8 cellular contexts compared by ENCODE assay signal in the genomic region with DNA sequence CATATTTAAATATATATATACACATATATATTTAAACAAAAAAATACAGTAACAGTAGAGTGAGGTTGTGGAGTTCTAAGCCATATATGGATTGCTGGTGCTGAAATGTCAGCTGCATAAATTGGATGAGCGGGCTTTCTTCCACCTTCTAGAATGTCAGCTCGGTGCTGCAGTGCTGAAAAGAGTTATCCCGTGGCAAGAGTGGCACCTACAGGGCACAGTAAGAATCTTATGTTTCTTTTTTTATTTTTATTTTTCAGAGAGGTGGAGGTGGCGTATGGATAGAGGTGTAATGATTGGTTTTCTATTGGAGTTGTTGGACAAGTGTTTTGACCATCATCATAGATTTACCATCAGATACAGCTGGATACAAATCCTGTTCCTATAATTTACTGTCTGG.
DNase-seq lines count a peak whose midpoint lies in the region; ATAC-seq and TF ChIP-seq lines count a peak whose summit lies in the region.

No MANE protein-coding gene starts in this region.

- no peaks in the 10 kb centered on the region for H3K27me3 Mint-ChIP-seq in activated CD4-positive, alpha-beta T cell treated with anti-CD3 and anti-CD28 coated beads for 36 hours

- no peaks in the 10 kb centered on the region for H3K9me3 Mint-ChIP-seq in activated CD4-positive, alpha-beta T cell treated with anti-CD3 and anti-CD28 coated beads for 36 hours (ENCODE audit: low read depth)

- peak; percentile 29 for DNase-seq in activated CD4-positive, alpha-beta T cell treated with anti-CD3 and anti-CD28 coated beads for 36 hours
- DNase-seq in activated CD4-positive, alpha-beta T cell treated with anti-CD3 and anti-CD28 coated beads, Interleukin-2, amount 50 U/mL, for 4 hours, result no peak
- DNase-seq in NB4 (ENCODE audit: low read depth) (peak; percentile 54), foreskin fibroblast (peak; percentile 26 to 76), omental fat pad (ENCODE audit: low spot score) (no peak)

- no peak for ATAC-seq in activated CD4-positive, alpha-beta T cell treated with anti-CD3 and anti-CD28 coated beads for 36 hours
- ATAC-seq in SK-N-SH treated with all-trans-retinoic acid at 6 μM for 48 hours, result peak; percentile 75
- peak; percentile 71 for ATAC-seq in omental fat pad (ENCODE audit: low FRiP score)
- no peak for ATAC-seq in HG03571 (IDR thresholded peaks at IDR 0.05; ENCODE audit: unreplicated experiment)
- ATAC-seq in HG02840 (IDR thresholded peaks at IDR 0.05; ENCODE audit: low FRiP score, unreplicated experiment), result no peak

- no peak overlapping the region for H3K4me3 Mint-ChIP-seq in activated CD4-positive, alpha-beta T cell treated with anti-CD3 and anti-CD28 coated beads for 36 hours

- intact Hi-C loops in activated CD4-positive, alpha-beta T cell treated with anti-CD3 and anti-CD28 coated beads for 36 hours (cut with DNase I, micrococcal nuclease), result loop anchor here (1.0 kb wide), 2 partner anchors 159 to 175 kb away; no protein-coding TSS in a partner anchor

- POLR2A ChIA-PET in activated CD4-positive, alpha-beta T cell treated with anti-CD3 and anti-CD28 coated beads for 36 hours (lab: Charles Lee), result no interaction called here

- H3K36me3 Mint-ChIP-seq in activated CD4-positive, alpha-beta T cell treated with anti-CD3 and anti-CD28 coated beads for 36 hours (ENCODE audit: low read depth), result no peaks in the 10 kb centered on the region

- H3K4me3 ChIP-seq in NB4 (ENCODE audit: low read depth, low read length) (no peak overlapping the region), foreskin fibroblast (ENCODE audit: low read depth in 1 of 2, low read length in 2 of 2) (no peak overlapping the region)

- TF ChIP-seq POLR2A in NB4 (IDR thresholded peaks at IDR 0.05; ENCODE audit: extremely low read depth, insufficient read length), result no peak

- H3K27ac Mint-ChIP-seq in activated CD4-positive, alpha-beta T cell treated with anti-CD3 and anti-CD28 coated beads for 36 hours, result no peak overlapping the region

- peaks cover 3% of the 10 kb centered on the region for H3K4me1 Mint-ChIP-seq in activated CD4-positive, alpha-beta T cell treated with anti-CD3 and anti-CD28 coated beads for 36 hours

- TF ChIP-seq CTCF in NB4 (IDR thresholded peaks at IDR 0.05; ENCODE audit: low read depth, low read length) (peak; percentile 29), foreskin fibroblast (IDR thresholded peaks at IDR 0.05; ENCODE audit: low read depth, low read length) (peak; percentile 26), omental fat pad (IDR thresholded peaks at IDR 0.05) (peak in 1 of 3 donors; percentile 14)

- CTCF ChIA-PET in activated CD4-positive, alpha-beta T cell treated with anti-CD3 and anti-CD28 coated beads for 36 hours (lab: Charles Lee), result interaction anchor here (0.6 to 7.0 kb wide), 10 partner anchors 19 to 1057 kb away, joined by 3 to 36 read pairs (median 4); no protein-coding TSS in a partner anchor

TF ChIP-seq in SK-N-SH treated with all-trans-retinoic acid at 6 μM for 48 hours, 23 proteins besides CTCF, POLR2A, EP300 and RAD21:
- TF ChIP-seq ZC3H10 (CRISPR knock-in tag; IDR thresholded peaks at IDR 0.05) (no peak), ZFP30 (CRISPR knock-in tag; IDR thresholded peaks at IDR 0.05) (no peak), ZNF565 (CRISPR knock-in tag; conservative IDR thresholded peaks at IDR 0.05; ENCODE audit: low read depth) (no peak), ESRRG (CRISPR knock-in tag; IDR thresholded peaks at IDR 0.05) (no peak), RARB (CRISPR knock-in tag; IDR thresholded peaks at IDR 0.05) (no peak), OSR1 (CRISPR knock-in tag; IDR thresholded peaks at IDR 0.05) (no peak), PPARA (CRISPR knock-in tag; IDR thresholded peaks at IDR 0.05; ENCODE audit: borderline replicate concordance) (no peak)
- TF ChIP-seq, protein P1, sequence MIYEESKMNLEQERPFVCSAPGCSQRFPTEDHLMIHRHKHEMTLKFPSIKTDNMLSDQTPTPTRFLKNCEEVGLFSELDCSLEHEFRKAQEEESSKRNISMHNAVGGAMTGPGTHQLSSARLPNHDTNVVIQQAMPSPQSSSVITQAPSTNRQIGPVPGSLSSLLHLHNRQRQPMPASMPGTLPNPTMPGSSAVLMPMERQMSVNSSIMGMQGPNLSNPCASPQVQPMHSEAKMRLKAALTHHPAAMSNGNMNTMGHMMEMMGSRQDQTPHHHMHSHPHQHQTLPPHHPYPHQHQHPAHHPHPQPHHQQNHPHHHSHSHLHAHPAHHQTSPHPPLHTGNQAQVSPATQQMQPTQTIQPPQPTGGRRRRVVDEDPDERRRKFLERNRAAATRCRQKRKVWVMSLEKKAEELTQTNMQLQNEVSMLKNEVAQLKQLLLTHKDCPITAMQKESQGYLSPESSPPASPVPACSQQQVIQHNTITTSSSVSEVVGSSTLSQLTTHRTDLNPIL (CRISPR knock-in tag; IDR thresholded peaks at IDR 0.05; ENCODE audit: low read depth), result no peak
- TF ChIP-seq, protein P2, sequence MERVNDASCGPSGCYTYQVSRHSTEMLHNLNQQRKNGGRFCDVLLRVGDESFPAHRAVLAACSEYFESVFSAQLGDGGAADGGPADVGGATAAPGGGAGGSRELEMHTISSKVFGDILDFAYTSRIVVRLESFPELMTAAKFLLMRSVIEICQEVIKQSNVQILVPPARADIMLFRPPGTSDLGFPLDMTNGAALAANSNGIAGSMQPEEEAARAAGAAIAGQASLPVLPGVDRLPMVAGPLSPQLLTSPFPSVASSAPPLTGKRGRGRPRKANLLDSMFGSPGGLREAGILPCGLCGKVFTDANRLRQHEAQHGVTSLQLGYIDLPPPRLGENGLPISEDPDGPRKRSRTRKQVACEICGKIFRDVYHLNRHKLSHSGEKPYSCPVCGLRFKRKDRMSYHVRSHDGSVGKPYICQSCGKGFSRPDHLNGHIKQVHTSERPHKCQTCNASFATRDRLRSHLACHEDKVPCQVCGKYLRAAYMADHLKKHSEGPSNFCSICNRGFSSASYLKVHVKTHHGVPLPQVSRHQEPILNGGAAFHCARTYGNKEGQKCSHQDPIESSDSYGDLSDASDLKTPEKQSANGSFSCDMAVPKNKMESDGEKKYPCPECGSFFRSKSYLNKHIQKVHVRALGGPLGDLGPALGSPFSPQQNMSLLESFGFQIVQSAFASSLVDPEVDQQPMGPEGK (CRISPR knock-in tag; IDR thresholded peaks at IDR 0.05; ENCODE audit: borderline replicate concordance), result no peak
- TF ChIP-seq, protein P3, sequence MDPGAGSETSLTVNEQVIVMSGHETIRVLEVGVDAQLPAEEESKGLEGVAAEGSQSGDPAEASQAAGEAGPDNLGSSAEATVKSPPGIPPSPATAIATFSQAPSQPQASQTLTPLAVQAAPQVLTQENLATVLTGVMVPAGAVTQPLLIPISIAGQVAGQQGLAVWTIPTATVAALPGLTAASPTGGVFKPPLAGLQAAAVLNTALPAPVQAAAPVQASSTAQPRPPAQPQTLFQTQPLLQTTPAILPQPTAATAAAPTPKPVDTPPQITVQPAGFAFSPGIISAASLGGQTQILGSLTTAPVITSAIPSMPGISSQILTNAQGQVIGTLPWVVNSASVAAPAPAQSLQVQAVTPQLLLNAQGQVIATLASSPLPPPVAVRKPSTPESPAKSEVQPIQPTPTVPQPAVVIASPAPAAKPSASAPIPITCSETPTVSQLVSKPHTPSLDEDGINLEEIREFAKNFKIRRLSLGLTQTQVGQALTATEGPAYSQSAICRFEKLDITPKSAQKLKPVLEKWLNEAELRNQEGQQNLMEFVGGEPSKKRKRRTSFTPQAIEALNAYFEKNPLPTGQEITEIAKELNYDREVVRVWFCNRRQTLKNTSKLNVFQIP (CRISPR knock-in tag; IDR thresholded peaks at IDR 0.05; ENCODE audit: borderline replicate concordance, low read depth), result no peak

Comparison
In these comparisons a context has a peak if more than half of its experiments do, and no peak if none do; other contexts are left out.
1. DNase-seq: peak in activated CD4-positive, alpha-beta T cell treated with anti-CD3 and anti-CD28 coated beads for 36 hours (single experiment), NB4 (single experiment) and foreskin fibroblast (2 of 2); none in activated CD4-positive, alpha-beta T cell treated with anti-CD3 and anti-CD28 coated beads, Interleukin-2, amount 50 U/mL, for 4 hours (0 of 2) and omental fat pad (single experiment).
2. ATAC-seq: peak in SK-N-SH treated with all-trans-retinoic acid at 6 μM for 48 hours (single experiment) and omental fat pad (single experiment); none in activated CD4-positive, alpha-beta T cell treated with anti-CD3 and anti-CD28 coated beads for 36 hours (single experiment), HG03571 (single experiment) and HG02840 (single experiment).